In genomic region chr21:43573921-43574320, GRCh38 we compare ENCODE assay signal across 18 cellular contexts.
"Had no signal": no experiment of that assay in that cellular context is flagged by ENCODE, and none has a peak within 500 bp of the region (broad histone marks: within the 10 kb centered on the region; RNA-seq: fewer than 3 reads in every experiment).

No MANE protein-coding gene starts in this region.

- H3K4me3 ChIP-seq: body of pancreas, spleen, upper lobe of left lung had no signal

- H3K36me3 ChIP-seq: spleen, upper lobe of left lung had no signal

- H3K4me1 Mint-ChIP-seq: activated B cell treated with CpG ODN at 0.5 μM for 24 hours; activated CD8-positive, alpha-beta memory T cell treated with anti-CD3 and anti-CD28 coated beads, Interleukin-2, amount 10 ng/mL, durations not matched to agents 7 days and 5 days; endodermal cell had no signal

- ATAC-seq: activated CD8-positive, alpha-beta memory T cell treated with anti-CD3 and anti-CD28 coated beads, Interleukin-2, amount 10 ng/mL, durations not matched to agents 7 days and 5 days; activated CD8-positive, alpha-beta T cell treated with anti-CD3 and anti-CD28 coated beads for 36 hours; activated naive CD4-positive, alpha-beta T cell treated with anti-CD3 and anti-CD28 coated beads, Interleukin-2, amount 50 U/mL, for 72 hours; activated T-cell treated with anti-CD3 and anti-CD28 coated beads, Interleukin-2, amount 50 U/mL, for 72 hours; body of pancreas; esophagus mucosa had no signal

- DNase-seq: activated B cell treated with CpG ODN at 0.5 μM for 24 hours; activated CD4-positive, alpha-beta T cell treated with anti-CD3 and anti-CD28 coated beads, Interleukin-2, amount 50 U/mL, for 1 hour; activated CD8-positive, alpha-beta memory T cell treated with anti-CD3 and anti-CD28 coated beads, Interleukin-2, amount 10 ng/mL, durations not matched to agents 7 days and 5 days; activated CD8-positive, alpha-beta T cell treated with anti-CD3 and anti-CD28 coated beads for 36 hours; activated naive CD4-positive, alpha-beta T cell; activated T-cell treated with anti-CD3 and anti-CD28 coated beads, Interleukin-2, amount 50 U/mL, for 72 hours; cerebellar nuclear complex; endodermal cell; foreskin melanocyte; naive B cell; spleen; stimulated activated naive CD4-positive, alpha-beta T cell; T-helper 1 cell had no signal

- H3K9me3 ChIP-seq: body of pancreas, spleen, upper lobe of left lung had no signal

- H3K9me3 Mint-ChIP-seq: activated B cell treated with CpG ODN at 0.5 μM for 24 hours; activated CD8-positive, alpha-beta T cell treated with anti-CD3 and anti-CD28 coated beads for 36 hours; activated naive CD4-positive, alpha-beta T cell treated with anti-CD3 and anti-CD28 coated beads, Interleukin-2, amount 50 U/mL, for 72 hours; activated T-cell treated with anti-CD3 and anti-CD28 coated beads, Interleukin-2, amount 50 U/mL, for 72 hours; endodermal cell; naive B cell; T-helper 2 cell treated with Interferon-gamma antibody and Interleukin-4, amounts not matched to agents 5 μg/mL and 100 μg/mL, for 36 hours had no signal

- H3K27me3 ChIP-seq: body of pancreas, upper lobe of left lung had no signal

- H3K36me3 Mint-ChIP-seq: activated CD8-positive, alpha-beta memory T cell treated with anti-CD3 and anti-CD28 coated beads, Interleukin-2, amount 10 ng/mL, durations not matched to agents 7 days and 5 days; activated naive CD4-positive, alpha-beta T cell treated with anti-CD3 and anti-CD28 coated beads, Interleukin-2, amount 50 U/mL, for 72 hours; naive B cell had no signal

- H3K27ac Mint-ChIP-seq: activated B cell treated with CpG ODN at 0.5 μM for 24 hours; activated CD8-positive, alpha-beta memory T cell treated with anti-CD3 and anti-CD28 coated beads, Interleukin-2, amount 10 ng/mL, durations not matched to agents 7 days and 5 days; activated CD8-positive, alpha-beta T cell treated with anti-CD3 and anti-CD28 coated beads for 36 hours; activated T-cell treated with anti-CD3 and anti-CD28 coated beads, Interleukin-2, amount 50 U/mL, for 72 hours; T-helper 2 cell treated with Interferon-gamma antibody and Interleukin-4, amounts not matched to agents 5 μg/mL and 100 μg/mL, for 36 hours had no signal

- H3K4me3 Mint-ChIP-seq: activated B cell treated with CpG ODN at 0.5 μM for 24 hours; activated CD8-positive, alpha-beta memory T cell treated with anti-CD3 and anti-CD28 coated beads, Interleukin-2, amount 10 ng/mL, durations not matched to agents 7 days and 5 days; activated CD8-positive, alpha-beta T cell treated with anti-CD3 and anti-CD28 coated beads for 36 hours; activated T-cell treated with anti-CD3 and anti-CD28 coated beads, Interleukin-2, amount 50 U/mL, for 72 hours; endodermal cell; naive B cell; T-helper 2 cell treated with Interferon-gamma antibody and Interleukin-4, amounts not matched to agents 5 μg/mL and 100 μg/mL, for 36 hours had no signal

- H3K27me3 Mint-ChIP-seq: activated CD8-positive, alpha-beta T cell treated with anti-CD3 and anti-CD28 coated beads for 36 hours had no signal

- H3K4me1 ChIP-seq: body of pancreas had no signal
